Comparison of ENCODE assay signal across 8 cellular contexts in genomic region chr17:1644493-1645206, GRCh38. TPM values are rescaled to one million over a fixed set of nuclear protein-coding genes. Genes with fewer than 3 reads are reported as not detected.
DNase-seq lines count a peak whose midpoint lies in the region; ATAC-seq, FAIRE-seq and TF ChIP-seq lines count a peak whose summit lies in the region.

No MANE protein-coding gene starts in this region.

- H3K4me1 ChIP-seq in SK-N-SH (ENCODE audit: control insufficient read depth in 1 of 2, insufficient read depth in 2 of 2, low read depth in 1 of 2, low read length in 1 of 2), result peaks cover 13 to 28% of the 10 kb centered on the region in 2 experiments; a peak in 2 of 4 replicates
- peaks cover 4 to 59% (median 28%) of the 10 kb centered on the region in 3 donors for H3K4me1 ChIP-seq in gastroesophageal sphincter

- H3K9me3 ChIP-seq in SK-N-SH, result no peaks in the 10 kb centered on the region
- H3K9me3 ChIP-seq in WERI-Rb-1 (ENCODE audit: severe bottlenecking), result no peaks in the 10 kb centered on the region
- no peaks in the 10 kb centered on the region for H3K9me3 ChIP-seq in gastroesophageal sphincter

- H3F3A ChIP-seq in SK-N-SH (replicated peaks; ENCODE audit: insufficient read depth), result peaks cover 5% of the 10 kb centered on the region

- peak overlapping the region; percentile 12 for H3K4me2 ChIP-seq in SK-N-SH

- TF ChIP-seq EP300 in SK-N-SH (IDR thresholded peaks at IDR 0.05; ENCODE audit: borderline replicate concordance in 1 of 2, low read depth in 1 of 2, low read length in 1 of 2) (no peak), gastroesophageal sphincter (IDR thresholded peaks at IDR 0.05) (no peak)

- TF ChIP-seq POLR2A in gastroesophageal sphincter (IDR thresholded peaks at IDR 0.05), result no peak

- WGBS in SK-N-SH (ENCODE audit: low lambda C conversion rate), result 79% methylated on average over 12 of the region's 15 CpGs
- WGBS in gastroesophageal sphincter (ENCODE audit: low coverage in 1 of 2), 2 donors, result 80% methylated on average over 1 of the region's 15 CpGs; no CpG with 5 or more reads in 1 of the 2 donors

- no peaks in the 10 kb centered on the region for H4K20me1 ChIP-seq in SK-N-SH (ENCODE audit: insufficient read depth)

- CTCF ChIA-PET in SK-N-SH (lab: Yijun Ruan, JAX), result interaction anchor here (1.2 to 1.6 kb wide), 5 partner anchors 15 to 247 kb away, joined by 3 to 14 read pairs (median 4); partner anchors contain the start of gene SLC43A2

- TF ChIP-seq RAD21 in SK-N-SH (IDR thresholded peaks at IDR 0.05; ENCODE audit: low read length), result no peak

- no peaks in the 10 kb centered on the region for H3K79me2 ChIP-seq in SK-N-SH (ENCODE audit: insufficient read depth)

- no peak overlapping the region for H3K4me3 ChIP-seq in SK-N-SH (ENCODE audit: low read depth in 2 of 2, low read length in 1 of 2)
- H3K4me3 ChIP-seq in WERI-Rb-1 (ENCODE audit: low read depth, low read length), result no peak overlapping the region
- peak overlapping the region in 1 of 2 donors; percentile 57 for H3K4me3 ChIP-seq in gastroesophageal sphincter

- no peaks in the 10 kb centered on the region for H3K27me3 ChIP-seq in SK-N-SH (ENCODE audit: insufficient read depth)
- no peaks in the 10 kb centered on the region for H3K27me3 ChIP-seq in WERI-Rb-1 (ENCODE audit: insufficient read depth, low read depth, severe bottlenecking)
- H3K27me3 ChIP-seq in gastroesophageal sphincter, result no peaks in the 10 kb centered on the region

- TF ChIP-seq CTCF in SK-N-SH (IDR thresholded peaks at IDR 0.05) (no peak), WERI-Rb-1 (IDR thresholded peaks at IDR 0.05; ENCODE audit: low read depth, low read length) (no peak), gastroesophageal sphincter (IDR thresholded peaks at IDR 0.05) (no peak), D721Med (IDR thresholded peaks at IDR 0.05; ENCODE audit: insufficient read depth, missing control alignments) (no peak)

- ATAC-seq in SK-N-SH treated with all-trans-retinoic acid at 6 μM for 48 hours, result no peak
- no peak for ATAC-seq in gastroesophageal sphincter
- ATAC-seq in HG03439 (IDR thresholded peaks at IDR 0.05; ENCODE audit: unreplicated experiment), result no peak

- H3K36me3 ChIP-seq in SK-N-SH (replicated peaks in 1 of 2; ENCODE audit: control insufficient read depth in 1 of 2, insufficient read depth in 2 of 2, low read length in 1 of 2) (no peaks in the 10 kb centered on the region), WERI-Rb-1 (peaks cover 5% of the 10 kb centered on the region; the same call in 1 of the 2 replicates), gastroesophageal sphincter (no peaks in the 10 kb centered on the region)

- DNase-seq in SK-N-SH, result no peak
- no peak for DNase-seq in WERI-Rb-1
- peak; percentile 17 to 46 for DNase-seq in stimulated activated CD4-positive, alpha-beta T cell treated with anti-CD3 and anti-CD28 coated beads, Interleukin-4, amount 100 ng/mL, for 4 hours
- DNase-seq in amniotic stem cell (lab: John Stamatoyannopoulos, UW), result no peak
- DNase-seq in D721Med (ENCODE audit: insufficient read length, low spot score), result no peak

- no peak overlapping the region for H3K27ac ChIP-seq in SK-N-SH (ENCODE audit: low read depth in 2 of 2, low read length in 1 of 2)
- peak overlapping the region; percentile 79 for H3K27ac ChIP-seq in WERI-Rb-1
- H3K27ac ChIP-seq in gastroesophageal sphincter, result peak overlapping the region in 3 of 4 donors; percentile 98 to 99 (median 99)

- no peak overlapping the region for H2AFZ ChIP-seq in SK-N-SH (ENCODE audit: low read depth)

- FAIRE-seq in D721Med (lab: Jason Lieb, UNC), result no peak

- H3K9ac ChIP-seq in SK-N-SH, result no peak overlapping the region

- no peaks in the 10 kb centered on the region for H3K9me2 ChIP-seq in SK-N-SH

- POLR2A ChIA-PET in SK-N-SH (lab: Yijun Ruan, JAX), result interaction anchor here (1.0 kb wide), 1 partner anchor 70 kb away, joined by 3 read pairs; no protein-coding TSS in a partner anchor

TF ChIP-seq in SK-N-SH, 30 proteins besides CTCF, POLR2A, EP300 and RAD21:
- TF ChIP-seq TEAD4 (IDR thresholded peaks at IDR 0.05; ENCODE audit: borderline replicate concordance, insufficient read depth), result no peak
- TF ChIP-seq EZH2phosphoT487 (IDR thresholded peaks at IDR 0.05; ENCODE audit: borderline replicate concordance, low read depth), result no peak
- TF ChIP-seq ELF1 (IDR thresholded peaks at IDR 0.05), result no peak
- no peak for TF ChIP-seq REST (IDR thresholded peaks at IDR 0.05; ENCODE audit: low read depth, low read length)
- no peak for TF ChIP-seq CHD2 (IDR thresholded peaks at IDR 0.05; ENCODE audit: low read length, partially characterized antibody)
- TF ChIP-seq FOSL2 (IDR thresholded peaks at IDR 0.05; ENCODE audit: borderline replicate concordance, low read depth), result peak; percentile 49; the same call in 1 of the 2 replicates

TF ChIP-seq in SK-N-SH treated with all-trans-retinoic acid at 6 μM for 48 hours, 23 proteins besides CTCF, POLR2A, EP300 and RAD21 (continues in another document):
- TF ChIP-seq TOX (CRISPR knock-in tag; IDR thresholded peaks at IDR 0.05; ENCODE audit: borderline replicate concordance) (no peak), ZFP3 (CRISPR knock-in tag; IDR thresholded peaks at IDR 0.05) (no peak), BACH2 (CRISPR knock-in tag; IDR thresholded peaks at IDR 0.05; ENCODE audit: borderline replicate concordance) (no peak), GLIS3 (CRISPR knock-in tag; IDR thresholded peaks at IDR 0.05) (no peak), ZNF8 (CRISPR knock-in tag; IDR thresholded peaks at IDR 0.05) (no peak), ZNF565 (CRISPR knock-in tag; conservative IDR thresholded peaks at IDR 0.05; ENCODE audit: low read depth) (no peak), RARB (CRISPR knock-in tag; IDR thresholded peaks at IDR 0.05) (no peak), PPARA (CRISPR knock-in tag; IDR thresholded peaks at IDR 0.05; ENCODE audit: borderline replicate concordance) (no peak), ZFP30 (CRISPR knock-in tag; IDR thresholded peaks at IDR 0.05) (no peak), OSR1 (CRISPR knock-in tag; IDR thresholded peaks at IDR 0.05) (no peak), TCF4 (CRISPR knock-in tag; IDR thresholded peaks at IDR 0.05; ENCODE audit: borderline replicate concordance) (no peak), ARNTL (CRISPR knock-in tag; IDR thresholded peaks at IDR 0.05; ENCODE audit: borderline replicate concordance, low read depth) (no peak)
- TF ChIP-seq, protein P1, sequence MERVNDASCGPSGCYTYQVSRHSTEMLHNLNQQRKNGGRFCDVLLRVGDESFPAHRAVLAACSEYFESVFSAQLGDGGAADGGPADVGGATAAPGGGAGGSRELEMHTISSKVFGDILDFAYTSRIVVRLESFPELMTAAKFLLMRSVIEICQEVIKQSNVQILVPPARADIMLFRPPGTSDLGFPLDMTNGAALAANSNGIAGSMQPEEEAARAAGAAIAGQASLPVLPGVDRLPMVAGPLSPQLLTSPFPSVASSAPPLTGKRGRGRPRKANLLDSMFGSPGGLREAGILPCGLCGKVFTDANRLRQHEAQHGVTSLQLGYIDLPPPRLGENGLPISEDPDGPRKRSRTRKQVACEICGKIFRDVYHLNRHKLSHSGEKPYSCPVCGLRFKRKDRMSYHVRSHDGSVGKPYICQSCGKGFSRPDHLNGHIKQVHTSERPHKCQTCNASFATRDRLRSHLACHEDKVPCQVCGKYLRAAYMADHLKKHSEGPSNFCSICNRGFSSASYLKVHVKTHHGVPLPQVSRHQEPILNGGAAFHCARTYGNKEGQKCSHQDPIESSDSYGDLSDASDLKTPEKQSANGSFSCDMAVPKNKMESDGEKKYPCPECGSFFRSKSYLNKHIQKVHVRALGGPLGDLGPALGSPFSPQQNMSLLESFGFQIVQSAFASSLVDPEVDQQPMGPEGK (CRISPR knock-in tag; IDR thresholded peaks at IDR 0.05; ENCODE audit: borderline replicate concordance), result no peak
- TF ChIP-seq, protein P2, sequence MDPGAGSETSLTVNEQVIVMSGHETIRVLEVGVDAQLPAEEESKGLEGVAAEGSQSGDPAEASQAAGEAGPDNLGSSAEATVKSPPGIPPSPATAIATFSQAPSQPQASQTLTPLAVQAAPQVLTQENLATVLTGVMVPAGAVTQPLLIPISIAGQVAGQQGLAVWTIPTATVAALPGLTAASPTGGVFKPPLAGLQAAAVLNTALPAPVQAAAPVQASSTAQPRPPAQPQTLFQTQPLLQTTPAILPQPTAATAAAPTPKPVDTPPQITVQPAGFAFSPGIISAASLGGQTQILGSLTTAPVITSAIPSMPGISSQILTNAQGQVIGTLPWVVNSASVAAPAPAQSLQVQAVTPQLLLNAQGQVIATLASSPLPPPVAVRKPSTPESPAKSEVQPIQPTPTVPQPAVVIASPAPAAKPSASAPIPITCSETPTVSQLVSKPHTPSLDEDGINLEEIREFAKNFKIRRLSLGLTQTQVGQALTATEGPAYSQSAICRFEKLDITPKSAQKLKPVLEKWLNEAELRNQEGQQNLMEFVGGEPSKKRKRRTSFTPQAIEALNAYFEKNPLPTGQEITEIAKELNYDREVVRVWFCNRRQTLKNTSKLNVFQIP (CRISPR knock-in tag; IDR thresholded peaks at IDR 0.05; ENCODE audit: borderline replicate concordance, low read depth), result no peak

RNA-seq across cellular contexts. Expression of gene SCARF1, which starts 0.9 kb away (rescaled TPM):
- 0.39 TPM in 2 replicates for polyA plus RNA-seq in SK-N-SH (2012; rRNA removed)
- 0.10 and 0.16 TPM in 2 replicates for polyA plus RNA-seq in SK-N-SH (2012; cell fraction: cytosol; rRNA removed)
- polyA plus RNA-seq in SK-N-SH (2012; cell fraction: nucleus; rRNA removed), result 2.0 and 3.6 TPM in 2 replicates
- 10 to 100 TPM in 3 of 4 donors, 1 to 10 TPM in 1; 8.9 to 16.8 (median 12.7) TPM for total RNA-seq in gastroesophageal sphincter

RNA-seq across cellular contexts. Expression of gene RILP, which starts 5.0 kb away (rescaled TPM):
- 3.8 and 4.5 TPM in 2 replicates for polyA plus RNA-seq in SK-N-SH (2012; rRNA removed)
- 2.7 and 3.0 TPM in 2 replicates for polyA plus RNA-seq in SK-N-SH (2012; cell fraction: cytosol; rRNA removed)
- polyA plus RNA-seq in SK-N-SH (2012; cell fraction: nucleus; rRNA removed), result 12.1 and 14.6 TPM in 2 replicates
- 10 to 100 TPM; 17.4 to 33.4 (median 22.2) TPM for total RNA-seq in gastroesophageal sphincter

RNA-seq across cellular contexts. Expression of gene SLC43A2, which starts 16.0 kb away (rescaled TPM):
- polyA plus RNA-seq in SK-N-SH (2012; rRNA removed), result 9.8 and 11.0 TPM in 2 replicates
- polyA plus RNA-seq in SK-N-SH (2012; cell fraction: cytosol; rRNA removed), result 4.7 and 8.6 TPM in 2 replicates
- polyA plus RNA-seq in SK-N-SH (2012; cell fraction: nucleus; rRNA removed), result 11.1 and 14.5 TPM in 2 replicates
- 10 to 100 TPM in 3 of 4 donors, 1 to 10 TPM in 1; 6.4 to 16.8 (median 10.4) TPM for total RNA-seq in gastroesophageal sphincter

RNA-seq across cellular contexts. Expression of gene PRPF8, which starts 40.0 kb away (rescaled TPM):
- 123 and 149 TPM in 2 replicates for polyA plus RNA-seq in SK-N-SH (2012; rRNA removed)
- polyA plus RNA-seq in SK-N-SH (2012; cell fraction: cytosol; rRNA removed), result 54.5 and 84.1 TPM in 2 replicates
- polyA plus RNA-seq in SK-N-SH (2012; cell fraction: nucleus; rRNA removed), result 251 and 315 TPM in 2 replicates
- total RNA-seq in gastroesophageal sphincter, result 100 to 1,000 TPM; 111 to 195 (median 161) TPM

Comparison
In these comparisons a context has a peak if more than half of its experiments do, and no peak if none do; other contexts are left out.
1. DNase-seq: peak in stimulated activated CD4-positive, alpha-beta T cell treated with anti-CD3 and anti-CD28 coated beads, Interleukin-4, amount 100 ng/mL, for 4 hours (2 of 2); none in SK-N-SH (single experiment), WERI-Rb-1 (single experiment), amniotic stem cell (single experiment) and D721Med (single experiment).
2. H3K27ac ChIP-seq: peak in WERI-Rb-1 (single experiment) and gastroesophageal sphincter (3 of 4); none in SK-N-SH (0 of 2).